9 cellular contexts compared by ENCODE assay signal in genomic region chr17:77164483-77165030, GRCh38. TPM values are rescaled to one million over a fixed set of nuclear protein-coding genes. Genes with fewer than 3 reads are reported as not detected.
DNase-seq lines count a peak whose midpoint lies in the region; ATAC-seq and TF ChIP-seq lines count a peak whose summit lies in the region.
"Had no signal": no experiment of that assay in that cellular context is flagged by ENCODE, and none has a peak within 500 bp of the region (broad histone marks: within the 10 kb centered on the region; RNA-seq: fewer than 3 reads in every experiment).

No MANE protein-coding gene starts in this region.

- peaks cover 14% of the 10 kb centered on the region for H3K9me3 Mint-ChIP-seq in stimulated activated naive CD8-positive, alpha-beta T cell treated with anti-CD3 and anti-CD28 coated beads, Interleukin-15, Interleukin-2, amounts not matched to agents 100 ng/mL and 50 ng/mL, for 24 hours
- no peaks in the 10 kb centered on the region for H3K9me3 Mint-ChIP-seq in activated naive CD8-positive, alpha-beta T cell (ENCODE audit: low read depth)
- H3K9me3 Mint-ChIP-seq in Calu3 (ENCODE audit: low read depth, unreplicated experiment) = peaks cover 6% of the 10 kb centered on the region

- H3K9ac ChIP-seq in liver (ENCODE audit: low read depth in 1 of 2, low read length in 2 of 2) = no peak overlapping the region

- DNase-seq in stimulated activated naive CD8-positive, alpha-beta T cell treated with anti-CD3 and anti-CD28 coated beads, Interleukin-15, Interleukin-2, amounts not matched to agents 100 U/mL and 50 U/mL, for 24 hours = no peak
- no peak for DNase-seq in activated CD4-positive, CD25-positive, alpha-beta regulatory T cell treated with anti-CD3 and anti-CD28 coated beads, Interleukin-2, amount 50 U/mL, for 72 hours
- DNase-seq in Calu3 (no peak), LoVo (ENCODE audit: low spot score) (no peak)
- DNase-seq: SW 1271 had no signal

- no peaks in the 10 kb centered on the region for H3K27me3 Mint-ChIP-seq in stimulated activated naive CD8-positive, alpha-beta T cell treated with anti-CD3 and anti-CD28 coated beads, Interleukin-15, Interleukin-2, amounts not matched to agents 100 ng/mL and 50 ng/mL, for 24 hours
- no peaks in the 10 kb centered on the region for H3K27me3 Mint-ChIP-seq in activated naive CD8-positive, alpha-beta T cell
- H3K27me3 Mint-ChIP-seq in Calu3 (ENCODE audit: unreplicated experiment) = no peaks in the 10 kb centered on the region

- H3K36me3 ChIP-seq in liver (ENCODE audit: control insufficient read depth in 4 of 4, insufficient read depth in 3 of 4, low read depth in 1 of 4, low read length in 3 of 4) = no peaks in the 10 kb centered on the region

- no peak for TF ChIP-seq CTCF in liver (IDR thresholded peaks at IDR 0.05; ENCODE audit: low read depth, low read length, missing input control)
- TF ChIP-seq CTCF in Calu3 (IDR thresholded peaks at IDR 0.05; ENCODE audit: unreplicated experiment) = no peak

- peaks cover 58% of the 10 kb centered on the region for H3K36me3 Mint-ChIP-seq in stimulated activated naive CD8-positive, alpha-beta T cell treated with anti-CD3 and anti-CD28 coated beads, Interleukin-15, Interleukin-2, amounts not matched to agents 100 ng/mL and 50 ng/mL, for 24 hours (ENCODE audit: low read depth)
- peaks cover 29% of the 10 kb centered on the region for H3K36me3 Mint-ChIP-seq in activated naive CD8-positive, alpha-beta T cell
- H3K36me3 Mint-ChIP-seq in Calu3 (ENCODE audit: insufficient read depth, unreplicated experiment) = peaks cover 4% of the 10 kb centered on the region

- peaks cover 53% of the 10 kb centered on the region for H3K4me1 Mint-ChIP-seq in stimulated activated naive CD8-positive, alpha-beta T cell treated with anti-CD3 and anti-CD28 coated beads, Interleukin-15, Interleukin-2, amounts not matched to agents 100 ng/mL and 50 ng/mL, for 24 hours (ENCODE audit: low read depth)
- peaks cover 46% of the 10 kb centered on the region for H3K4me1 Mint-ChIP-seq in activated naive CD8-positive, alpha-beta T cell (ENCODE audit: low read depth)
- no peaks in the 10 kb centered on the region for H3K4me1 Mint-ChIP-seq in Calu3 (ENCODE audit: low read depth, unreplicated experiment)

- no peak overlapping the region for H3K4me3 Mint-ChIP-seq in stimulated activated naive CD8-positive, alpha-beta T cell treated with anti-CD3 and anti-CD28 coated beads, Interleukin-15, Interleukin-2, amounts not matched to agents 100 ng/mL and 50 ng/mL, for 24 hours
- H3K4me3 Mint-ChIP-seq in activated naive CD8-positive, alpha-beta T cell = peak overlapping the region; percentile 48
- no peak overlapping the region for H3K4me3 Mint-ChIP-seq in Calu3 (ENCODE audit: low read depth, unreplicated experiment)

- peak overlapping the region in 1 of 2 donors; percentile 44 for H3K27ac ChIP-seq in liver (ENCODE audit: low read depth in 1 of 2, low read length in 2 of 2)

- H3K4me3 ChIP-seq in liver (ENCODE audit: low read depth in 1 of 3, low read length in 3 of 3) = no peak overlapping the region

- peaks cover 0 to 8% (median under 1%) of the 10 kb centered on the region in 4 donors for H3K4me1 ChIP-seq in liver (ENCODE audit: control insufficient read depth in 4 of 4, insufficient read depth in 4 of 4, low read length in 3 of 4)

- WGBS in liver = 75% methylated on average over 6 of the region's 6 CpGs

- H3K9me3 ChIP-seq in liver (ENCODE audit: control insufficient read depth in 4 of 4, low read length in 3 of 4) = peaks cover 0 to 10% (median 9%) of the 10 kb centered on the region in 4 donors

- CTCF ChIA-PET in Calu3 (lab: Charles Lee) = no interaction called here

- H3K27ac Mint-ChIP-seq in stimulated activated naive CD8-positive, alpha-beta T cell treated with anti-CD3 and anti-CD28 coated beads, Interleukin-15, Interleukin-2, amounts not matched to agents 100 ng/mL and 50 ng/mL, for 24 hours = peak overlapping the region; percentile 17
- peak overlapping the region; percentile 86 for H3K27ac Mint-ChIP-seq in activated naive CD8-positive, alpha-beta T cell
- H3K27ac Mint-ChIP-seq in Calu3 (ENCODE audit: unreplicated experiment) = no peak overlapping the region

- intact Hi-C loops in Calu3 (cut with micrococcal nuclease; ENCODE audit: unreplicated experiment) = no loop called here

- no TSS peak for BruUV-seq in Calu3 (replicated peaks; lab: Mats Ljungman, UMichigan)

- no peak for TF ChIP-seq RAD21 in liver (IDR thresholded peaks at IDR 0.05)

- no peak for ATAC-seq in stimulated activated naive CD8-positive, alpha-beta T cell treated with anti-CD3 and anti-CD28 coated beads, Interleukin-15, Interleukin-2, amounts not matched to agents 100 U/mL and 50 U/mL, for 24 hours
- ATAC-seq in GM19324 (IDR thresholded peaks at IDR 0.05; ENCODE audit: low FRiP score, unreplicated experiment) = no peak

- no peaks in the 10 kb centered on the region for H3K27me3 ChIP-seq in liver (ENCODE audit: control insufficient read depth in 4 of 4, insufficient read depth in 4 of 4, low read length in 3 of 4)

TF ChIP-seq in liver, 16 proteins besides CTCF, POLR2A, EP300 and RAD21:
- no peak for TF ChIP-seq HNF4G (IDR thresholded peaks at IDR 0.05)
- TF ChIP-seq NR2F2 (IDR thresholded peaks at IDR 0.05) = peak; percentile 18
TF ChIP-seq in liver: peak in this region for 1.

RNA-seq across cellular contexts. Expression of gene SEC14L1, which starts 23.8 kb away (rescaled TPM):
- total RNA-seq in liver (10 to 100 TPM; 34.6 to 52.0 TPM), Calu3 (2022) (46.3 and 50.6 TPM in 2 replicates)
- polyA plus RNA-seq in liver = 10 to 100 TPM; 17.0 to 19.0 TPM
